1 cellular context compared by ENCODE assay signal in genomic region chr14:61342486-61342885, GRCh38.
TF ChIP-seq lines count a peak whose summit lies in the region.

No MANE protein-coding gene starts in this region.

TF ChIP-seq in GM12878, 131 proteins besides CTCF, POLR2A, EP300 and RAD21 (continued from another document):
- TF ChIP-seq ZNF687 (IDR thresholded peaks at IDR 0.05) (peak; percentile 45; the same call in 1 of the 2 replicates), CREB1 (IDR thresholded peaks at IDR 0.05; ENCODE audit: low read depth) (no peak), FOS (IDR thresholded peaks at IDR 0.05; ENCODE audit: borderline replicate concordance, extremely low read depth, insufficient read length) (no peak), ZBTB4 (CRISPR knock-in tag; IDR thresholded peaks at IDR 0.05) (no peak), ZNF24 (IDR thresholded peaks at IDR 0.05) (no peak), POLR2AphosphoS2 (IDR thresholded peaks at IDR 0.05; ENCODE audit: low read depth, low read length) (no peak), RUNX3 (IDR thresholded peaks at IDR 0.05; ENCODE audit: low read length) (peak; percentile 68), IKZF2 (IDR thresholded peaks at IDR 0.05) (peak; percentile 51 to 57; a peak in 2 of 4 replicates), SP1 (IDR thresholded peaks at IDR 0.05; ENCODE audit: low read depth, low read length) (no peak), POLR2AphosphoS5 (IDR thresholded peaks at IDR 0.05; ENCODE audit: low read length) (no peak), POU2F2 (IDR thresholded peaks at IDR 0.05; ENCODE audit: borderline replicate concordance, low read depth, low read length) (no peak), ZBTB40 (IDR thresholded peaks at IDR 0.05; ENCODE audit: borderline replicate concordance) (no peak), NR2C2 (IDR thresholded peaks at IDR 0.05; ENCODE audit: borderline replicate concordance, control insufficient read depth, insufficient read length, low read depth) (no peak), CEBPB (IDR thresholded peaks at IDR 0.05; ENCODE audit: borderline replicate concordance in 1 of 2, low read depth in 2 of 2, low read length in 2 of 2) (no peak), SREBF2 (IDR thresholded peaks at IDR 0.05; ENCODE audit: low read length) (no peak), CEBPZ (IDR thresholded peaks at IDR 0.05; ENCODE audit: low read depth, low read length) (no peak), NFYA (IDR thresholded peaks at IDR 0.05; ENCODE audit: borderline replicate concordance, low read depth, low read length) (no peak), CBX5 (IDR thresholded peaks at IDR 0.05; ENCODE audit: low read depth) (no peak)
